Comparison of ENCODE assay signal across 14 cellular contexts in the genomic region with DNA sequence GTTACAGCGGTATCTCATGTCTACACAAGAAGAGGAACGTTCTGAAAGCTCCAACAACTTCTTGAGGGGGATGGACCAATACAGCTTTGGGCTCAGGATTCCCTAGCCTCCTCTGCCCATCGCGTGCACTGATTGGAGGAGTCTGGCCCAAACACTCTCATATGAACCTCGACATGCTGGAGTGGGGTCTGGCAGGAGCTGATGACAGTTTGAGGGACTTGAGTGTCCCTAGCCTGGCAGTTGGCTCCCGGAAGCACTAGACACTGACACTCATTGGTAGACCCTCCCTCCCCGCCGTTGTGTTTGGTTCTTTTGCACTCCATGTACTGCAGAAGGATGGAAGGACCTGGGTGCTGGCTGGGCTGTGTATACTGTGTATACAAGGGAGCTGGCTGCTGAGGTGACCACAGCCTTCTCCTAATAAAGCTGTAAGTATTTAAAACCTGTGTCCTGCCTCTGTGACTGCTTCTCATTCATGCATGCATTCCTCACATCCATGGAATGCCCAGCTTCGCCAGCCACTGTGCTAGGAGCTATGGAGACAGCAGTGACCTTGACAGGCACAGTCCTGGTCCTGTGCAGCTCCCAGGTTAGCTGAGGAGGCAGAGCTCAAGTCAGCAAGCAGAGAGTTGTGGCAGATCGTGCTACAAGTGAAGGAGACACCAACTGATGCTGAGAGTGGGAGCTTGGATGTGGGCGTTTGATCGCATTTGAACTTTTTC. TPM values are rescaled to one million over a fixed set of nuclear protein-coding genes. Genes with fewer than 3 reads are reported as not detected.
DNase-seq lines count a peak whose midpoint lies in the region; FAIRE-seq and TF ChIP-seq lines count a peak whose summit lies in the region.
"Had no signal": no experiment of that assay in that cellular context is flagged by ENCODE, and none has a peak within 500 bp of the region (broad histone marks: within the 10 kb centered on the region; RNA-seq: fewer than 3 reads in every experiment).

No MANE protein-coding gene starts in this region.

- H3K4me2 ChIP-seq in hepatocyte: no peak overlapping the region
- H3K4me2 ChIP-seq: BLaER1 had no signal

- H2AFZ ChIP-seq in hepatocyte: no peak overlapping the region

- peaks cover 1% of the 10 kb centered on the region for H3K36me3 Mint-ChIP-seq in brain

- no peaks in the 10 kb centered on the region for H3K9me3 Mint-ChIP-seq in brain
- H3K9me3 Mint-ChIP-seq: activated B cell treated with CpG ODN at 0.5 μM for 24 hours had no signal

- 89% methylated on average over 12 of the region's 12 CpGs for WGBS in hepatocyte (ENCODE audit: low lambda C conversion rate, missing lambda C conversion rate)
- WGBS in sigmoid colon, 2 donors: 90 to 91% methylated on average over 12 of the region's 12 CpGs

- TF ChIP-seq CTCF in brain (conservative IDR thresholded peaks at IDR 0.05): no peak
- no peak for TF ChIP-seq CTCF in hepatocyte (IDR thresholded peaks at IDR 0.05; ENCODE audit: poor library complexity)
- no peak for TF ChIP-seq CTCF in sigmoid colon (IDR thresholded peaks at IDR 0.05)

- no peak for TF ChIP-seq EP300 in sigmoid colon (IDR thresholded peaks at IDR 0.05)

- peak overlapping the region; percentile 92 for H3K27ac ChIP-seq in hepatocyte
- H3K27ac ChIP-seq in sigmoid colon: peak overlapping the region in 3 of 4 donors; percentile 66 to 78 (median 76)
- H3K27ac ChIP-seq: BLaER1 had no signal

- peak overlapping the region in 3 of 5 experiments; percentile 42 to 73 (median 50) for H3K27ac Mint-ChIP-seq in brain
- H3K27ac Mint-ChIP-seq: activated B cell treated with CpG ODN at 0.5 μM for 24 hours had no signal

- no peak for TF ChIP-seq POLR2A in sigmoid colon (IDR thresholded peaks at IDR 0.05)
- no peak for TF ChIP-seq POLR2A in H54 (IDR thresholded peaks at IDR 0.05; ENCODE audit: low read depth, low read length)

- H3K4me1 Mint-ChIP-seq in brain: no peaks in the 10 kb centered on the region
- H3K4me1 Mint-ChIP-seq: activated B cell treated with CpG ODN at 0.5 μM for 24 hours had no signal

- peak overlapping the region in 1 of 5 experiments; percentile 8 for H3K4me3 Mint-ChIP-seq in brain
- H3K4me3 Mint-ChIP-seq: activated B cell treated with CpG ODN at 0.5 μM for 24 hours had no signal

- DNase-seq in ELR (ENCODE audit: low read depth) (peak; percentile 5), hepatocyte (ENCODE audit: low spot score) (no peak), sigmoid colon (no peak), H54 (ENCODE audit: insufficient read length, low spot score) (no peak), NCI-H2107 (lab: John Stamatoyannopoulos, UW) (no peak), SW 1271 (lab: John Stamatoyannopoulos, UW) (no peak)
- no peak for DNase-seq in activated CD4-positive, alpha-beta T cell treated with anti-CD3 and anti-CD28 coated beads for 48 hours
- DNase-seq: activated B cell treated with CpG ODN at 0.5 μM for 24 hours; NCI-H1694 treated with DMSO at 0.1 percent for 48 hours; stimulated activated CD4-positive, alpha-beta T cell treated with anti-CD3 and anti-CD28 coated beads, Interleukin-4, amount 100 ng/mL, for 1 hour; stimulated activated naive CD4-positive, alpha-beta T cell had no signal

- no peak overlapping the region for H3K4me3 ChIP-seq in hepatocyte
- no peak overlapping the region for H3K4me3 ChIP-seq in sigmoid colon
- H3K4me3 ChIP-seq: BLaER1, K562 had no signal

- no peaks in the 10 kb centered on the region for H3K79me2 ChIP-seq in hepatocyte

- H3K4me1 ChIP-seq in hepatocyte (ENCODE audit: insufficient read depth) (peaks cover 21% of the 10 kb centered on the region), sigmoid colon (peaks cover 0 to 32% (median 25%) of the 10 kb centered on the region in 4 donors)
- H3K4me1 ChIP-seq: BLaER1 had no signal

- no peak for FAIRE-seq in H54 (lab: Jason Lieb, UNC)
- FAIRE-seq: K562 had no signal

- H4K20me1 ChIP-seq in hepatocyte (ENCODE audit: insufficient read depth, poor library complexity, severe bottlenecking): no peaks in the 10 kb centered on the region
- H4K20me1 ChIP-seq: BLaER1 had no signal

- peaks cover 3% of the 10 kb centered on the region for H3K27me3 Mint-ChIP-seq in brain
- H3K27me3 Mint-ChIP-seq: activated B cell treated with CpG ODN at 0.5 μM for 24 hours had no signal

- H3K36me3 ChIP-seq in hepatocyte (replicated peaks; ENCODE audit: insufficient read depth, low read depth) (no peaks in the 10 kb centered on the region), sigmoid colon (peaks cover 0 to 18% (median 0%) of the 10 kb centered on the region in 4 donors)
- H3K36me3 ChIP-seq: BLaER1 had no signal

- intact Hi-C loops in sigmoid colon (cut with DNase I): no loop called here

- H3K9me3 ChIP-seq in hepatocyte (ENCODE audit: low read depth) (no peaks in the 10 kb centered on the region), sigmoid colon (no peaks in the 10 kb centered on the region)
- H3K9me3 ChIP-seq: BLaER1 had no signal

- H3K9me2 ChIP-seq in hepatocyte (replicated peaks; ENCODE audit: insufficient read depth): no peaks in the 10 kb centered on the region

- H3K27me3 ChIP-seq in hepatocyte (no peaks in the 10 kb centered on the region), sigmoid colon (no peaks in the 10 kb centered on the region)
- H3K27me3 ChIP-seq: BLaER1 had no signal

RNA-seq across cellular contexts. Expression of a gene that starts 27.9 kb away (rescaled TPM):
- 1.3 TPM for polyA plus RNA-seq in brain (ENCODE audit: insufficient read depth, low read depth, low replicate concordance)
- 10.1 and 14.6 TPM in 2 replicates for total RNA-seq in hepatocyte
- 4.5 and 5.4 TPM in 2 replicates for polyA plus RNA-seq in hepatocyte
- total RNA-seq in sigmoid colon: 1 to 10 TPM; 2.1 to 8.9 (median 3.2) TPM
- 1 to 10 TPM in 1 of 3 donors, under 1 TPM in 2; 0.46 to 6.1 (median 0.60) TPM for polyA plus RNA-seq in sigmoid colon
- total RNA-seq: activated B cell treated with CpG ODN at 0.5 μM for 24 hours had no signal
- polyA plus RNA-seq: K562 had no signal

RNA-seq across cellular contexts. Expression of a gene that starts 48.0 kb away (rescaled TPM):
- polyA plus RNA-seq in brain (ENCODE audit: insufficient read depth, low read depth, low replicate concordance) (4.0 TPM), hepatocyte (1.2 and 1.7 TPM in 2 replicates), sigmoid colon (1 to 10 TPM in 1 of 3 donors, under 1 TPM in 1, not detected in 1; under 0.01 to 3.3 TPM)
- total RNA-seq in hepatocyte (1.9 and 2.3 TPM in 2 replicates), sigmoid colon (10 to 100 TPM in 1 of 4 donors, 1 to 10 TPM in 3; 3.5 to 11.9 (median 6.7) TPM)
- total RNA-seq: activated B cell treated with CpG ODN at 0.5 μM for 24 hours, K562 had no signal
- polyA plus RNA-seq: K562 had no signal
